Comparison of ENCODE assay signal across 20 cellular contexts in genomic region chr2:173998386-173998785, GRCh38. TPM values are rescaled to one million over a fixed set of nuclear protein-coding genes. Genes with fewer than 3 reads are reported as not detected.
DNase-seq lines count a peak whose midpoint lies in the region; ATAC-seq and TF ChIP-seq lines count a peak whose summit lies in the region.
"Had no signal": no experiment of that assay in that cellular context is flagged by ENCODE, and none has a peak within 500 bp of the region (broad histone marks: within the 10 kb centered on the region; RNA-seq: fewer than 3 reads in every experiment).

No MANE protein-coding gene starts in this region.

- DNase-seq in T-helper 17 cell, result no peak
- peak; percentile 31 for DNase-seq in testis
- DNase-seq in COR-L47 (lab: John Stamatoyannopoulos, UW), result no peak
- no peak for DNase-seq in cerebellar nuclear complex (lab: John Stamatoyannopoulos, UW)
- no peak for DNase-seq in erythroblast (lab: John Stamatoyannopoulos, UW)
- DNase-seq: activated CD4-positive, CD25-positive, alpha-beta regulatory T cell; central memory CD4-positive, alpha-beta T cell; endodermal cell; GM23248; naive thymus-derived CD4-positive, alpha-beta T cell; NCI-H2081 treated with DMSO at 0.1 percent for 48 hours; NCI-H526; SIG-M5 had no signal

- H3K27ac Mint-ChIP-seq in T-helper 17 cell, result peak overlapping the region; percentile 14
- H3K27ac Mint-ChIP-seq: activated T-helper 17 cell treated with anti-CD3 and anti-CD28 coated beads, Interleukin-2, amount 50 U/mL, for 72 hours; endodermal cell; naive thymus-derived CD4-positive, alpha-beta T cell; stimulated activated naive CD8-positive, alpha-beta T cell treated with anti-CD3 and anti-CD28 coated beads, Interleukin-15, Interleukin-2, amounts not matched to agents 100 ng/mL and 50 ng/mL, for 24 hours; T-helper 1 cell treated with Interleukin-12 subunit alpha and Interleukin-12 subunit beta and Interleukin-4 antibody, amounts not matched to agents 30 μg/mL and 1 μg/mL, for 36 hours had no signal

- no peak overlapping the region for H3K4me3 ChIP-seq in gastroesophageal sphincter
- H3K4me3 ChIP-seq in muscle layer of duodenum (ENCODE audit: low read depth in 1 of 2, low read length in 2 of 2), result no peak overlapping the region
- H3K4me3 ChIP-seq in testis, result no peak overlapping the region
- H3K4me3 ChIP-seq: GM23248, K562 had no signal

- peak overlapping the region in 3 of 4 donors; percentile 46 to 56 (median 54) for H3K27ac ChIP-seq in gastroesophageal sphincter
- peak overlapping the region; percentile 60 for H3K27ac ChIP-seq in muscle layer of duodenum (ENCODE audit: low read length)
- peak overlapping the region in 1 of 2 donors; percentile 0 for H3K27ac ChIP-seq in testis
- H3K27ac ChIP-seq: GM23248 had no signal

- no peak overlapping the region for H3K4me3 Mint-ChIP-seq in T-helper 17 cell
- H3K4me3 Mint-ChIP-seq: activated T-helper 17 cell treated with anti-CD3 and anti-CD28 coated beads, Interleukin-2, amount 50 U/mL, for 72 hours; endodermal cell; naive thymus-derived CD4-positive, alpha-beta T cell; stimulated activated naive CD8-positive, alpha-beta T cell treated with anti-CD3 and anti-CD28 coated beads, Interleukin-15, Interleukin-2, amounts not matched to agents 100 ng/mL and 50 ng/mL, for 24 hours; T-helper 1 cell treated with Interleukin-12 subunit alpha and Interleukin-12 subunit beta and Interleukin-4 antibody, amounts not matched to agents 30 μg/mL and 1 μg/mL, for 36 hours had no signal

- ATAC-seq in T-helper 17 cell (no peak), gastroesophageal sphincter (no peak), HG03135 (IDR thresholded peaks at IDR 0.05; ENCODE audit: unreplicated experiment) (no peak)
- ATAC-seq: activated T-helper 17 cell treated with anti-CD3 and anti-CD28 coated beads, Interleukin-2, amount 50 U/mL, for 72 hours; K562; naive thymus-derived CD4-positive, alpha-beta T cell had no signal

- WGBS in gastroesophageal sphincter (ENCODE audit: low coverage in 1 of 2), 2 donors, result 68 to 86% methylated on average over 5 to 7 of the region's 7 CpGs
- 44 to 52% methylated on average over 7 of the region's 7 CpGs for WGBS in testis, 2 donors

- H3K27me3 Mint-ChIP-seq in T-helper 17 cell, result peaks cover 24% of the 10 kb centered on the region

- H3K27me3 ChIP-seq in gastroesophageal sphincter, result no peaks in the 10 kb centered on the region
- no peaks in the 10 kb centered on the region for H3K27me3 ChIP-seq in muscle layer of duodenum (ENCODE audit: low read depth, low read length)
- no peaks in the 10 kb centered on the region for H3K27me3 ChIP-seq in testis

- TF ChIP-seq POLR2A in gastroesophageal sphincter (IDR thresholded peaks at IDR 0.05), result no peak
- TF ChIP-seq POLR2A in testis (IDR thresholded peaks at IDR 0.05), result no peak
- no peak for TF ChIP-seq POLR2A in erythroblast (IDR thresholded peaks at IDR 0.05; ENCODE audit: low read length)

- no peaks in the 10 kb centered on the region for H3K36me3 ChIP-seq in gastroesophageal sphincter
- no peaks in the 10 kb centered on the region for H3K36me3 ChIP-seq in muscle layer of duodenum (ENCODE audit: control insufficient read depth in 1 of 2, insufficient read depth in 2 of 2, low read length in 2 of 2)
- no peaks in the 10 kb centered on the region for H3K36me3 ChIP-seq in testis (ENCODE audit: low read depth, missing control alignments)

- H3K9me3 ChIP-seq in T-helper 17 cell (ENCODE audit: control insufficient read depth, low read length, poor library complexity, severe bottlenecking) (no peaks in the 10 kb centered on the region), gastroesophageal sphincter (no peaks in the 10 kb centered on the region), muscle layer of duodenum (ENCODE audit: control insufficient read depth in 1 of 2, low read length in 2 of 2) (no peaks in the 10 kb centered on the region), testis (no peaks in the 10 kb centered on the region)

- TF ChIP-seq CTCF in gastroesophageal sphincter (IDR thresholded peaks at IDR 0.05), result no peak
- no peak for TF ChIP-seq CTCF in testis (IDR thresholded peaks at IDR 0.05)

- peaks cover 5% of the 10 kb centered on the region for H3K36me3 Mint-ChIP-seq in T-helper 17 cell (ENCODE audit: low read depth)
- H3K36me3 Mint-ChIP-seq: naive thymus-derived CD4-positive, alpha-beta T cell had no signal

- intact Hi-C loops in testis (cut with DNase I; ENCODE audit: low total_unique reads), result no loop called here

- H3K4me1 ChIP-seq in gastroesophageal sphincter (peaks cover 4 to 29% (median 4%) of the 10 kb centered on the region in 3 donors), muscle layer of duodenum (ENCODE audit: control insufficient read depth in 1 of 2, insufficient read depth in 2 of 2, low read length in 2 of 2) (peaks cover 7 to 19% of the 10 kb centered on the region in 2 donors), testis (peaks cover 13% of the 10 kb centered on the region)

- H3K4me1 Mint-ChIP-seq in T-helper 17 cell, result peaks cover 5% of the 10 kb centered on the region

- no peak for TF ChIP-seq EP300 in gastroesophageal sphincter (IDR thresholded peaks at IDR 0.05)

RNA-seq across cellular contexts. Expression of gene SP3, which starts 33.2 kb away (rescaled TPM):
- total RNA-seq in T-helper 17 cell (100 to 1,000 TPM; 123 to 155 TPM), gastroesophageal sphincter (10 to 100 TPM; 69.7 to 94.3 (median 87.6) TPM), testis (100 to 1,000 TPM; 135 to 142 TPM)
- polyA plus RNA-seq in testis (ENCODE audit: insufficient read depth, low read depth, low replicate concordance), result 48.1 TPM
